In the genomic region with DNA sequence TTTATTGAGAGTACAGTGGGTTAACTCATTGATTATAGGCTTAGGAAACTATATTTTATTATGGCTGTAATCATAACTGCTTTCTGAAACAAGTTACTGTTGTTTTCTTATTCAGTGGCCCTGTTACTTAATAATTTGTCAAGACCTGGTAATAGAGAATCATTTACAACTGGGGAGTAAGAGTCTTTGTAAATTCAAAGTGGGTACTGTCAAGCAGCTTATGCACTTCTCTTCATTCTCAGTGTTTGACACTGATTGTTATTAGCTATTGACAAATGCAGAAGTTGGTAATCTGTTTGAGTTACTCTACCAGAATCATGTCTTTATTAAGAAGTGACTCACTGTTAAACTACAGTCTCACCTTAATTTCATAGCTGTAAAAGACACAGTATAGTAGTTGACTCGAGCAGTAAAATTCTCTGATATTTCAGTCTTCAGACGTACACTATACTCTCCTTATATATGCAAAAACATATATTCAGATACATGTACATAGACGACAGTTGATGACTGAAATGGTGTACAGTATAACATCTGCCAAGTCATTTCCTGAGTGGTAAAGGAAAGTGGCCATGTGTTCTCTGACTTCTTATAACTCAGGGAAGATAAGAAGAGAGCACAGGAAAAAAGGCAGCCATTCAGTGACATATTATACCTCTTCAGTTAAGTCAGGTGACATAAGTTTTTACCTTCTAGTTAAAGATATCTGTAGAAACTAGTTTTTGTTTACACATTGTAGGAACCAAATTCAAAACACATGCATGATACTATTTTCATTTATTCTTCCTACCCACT, we compare ENCODE assay signal across 1 cellular context.
A peak's percentile ranks its signal among the peaks of the same experiment; 100 is the strongest.
TF ChIP-seq lines count a peak whose summit lies in the region.

No MANE protein-coding gene starts in this region.

TF ChIP-seq in K562, 482 proteins besides CTCF, POLR2A, EP300 and RAD21 (continued from another document):
- TF ChIP-seq, protein P1, sequence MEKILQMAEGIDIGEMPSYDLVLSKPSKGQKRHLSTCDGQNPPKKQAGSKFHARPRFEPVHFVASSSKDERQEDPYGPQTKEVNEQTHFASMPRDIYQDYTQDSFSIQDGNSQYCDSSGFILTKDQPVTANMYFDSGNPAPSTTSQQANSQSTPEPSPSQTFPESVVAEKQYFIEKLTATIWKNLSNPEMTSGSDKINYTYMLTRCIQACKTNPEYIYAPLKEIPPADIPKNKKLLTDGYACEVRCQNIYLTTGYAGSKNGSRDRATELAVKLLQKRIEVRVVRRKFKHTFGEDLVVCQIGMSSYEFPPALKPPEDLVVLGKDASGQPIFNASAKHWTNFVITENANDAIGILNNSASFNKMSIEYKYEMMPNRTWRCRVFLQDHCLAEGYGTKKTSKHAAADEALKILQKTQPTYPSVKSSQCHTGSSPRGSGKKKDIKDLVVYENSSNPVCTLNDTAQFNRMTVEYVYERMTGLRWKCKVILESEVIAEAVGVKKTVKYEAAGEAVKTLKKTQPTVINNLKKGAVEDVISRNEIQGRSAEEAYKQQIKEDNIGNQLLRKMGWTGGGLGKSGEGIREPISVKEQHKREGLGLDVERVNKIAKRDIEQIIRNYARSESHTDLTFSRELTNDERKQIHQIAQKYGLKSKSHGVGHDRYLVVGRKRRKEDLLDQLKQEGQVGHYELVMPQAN (IDR thresholded peaks at IDR 0.05; ENCODE audit: borderline replicate concordance): no peak
- TF ChIP-seq NFE2L1 (tag; IDR thresholded peaks at IDR 0.05; ENCODE audit: borderline replicate concordance, low read depth) (no peak), MBD2 (IDR thresholded peaks at IDR 0.05; ENCODE audit: borderline replicate concordance, low read depth) (no peak), ZNF24 (IDR thresholded peaks at IDR 0.05) (no peak), ATF7 (IDR thresholded peaks at IDR 0.05) (peak; percentile 56), NCOA2 (IDR thresholded peaks at IDR 0.05; ENCODE audit: partially characterized antibody in 2 of 2) (peak in 1 of 2 experiments; percentile 46), RBFOX2 (IDR thresholded peaks at IDR 0.05; ENCODE audit: low read depth, low read length) (no peak), GTF2A2 (tag; IDR thresholded peaks at IDR 0.05) (no peak), ZNF408 (CRISPR knock-in tag; IDR thresholded peaks at IDR 0.05; ENCODE audit: low read depth) (no peak), NCOA4 (IDR thresholded peaks at IDR 0.05; ENCODE audit: partially characterized antibody) (no peak), SIRT6 (IDR thresholded peaks at IDR 0.05; ENCODE audit: low read depth, low read length) (no peak), YBX1 (IDR thresholded peaks at IDR 0.05) (no peak), JUN (IDR thresholded peaks at IDR 0.05; ENCODE audit: borderline replicate concordance, low read depth, low read length) (peak; percentile 11; the same call in 1 of the 2 replicates), JUN (CRISPR knock-in tag; IDR thresholded peaks at IDR 0.05; ENCODE audit: borderline replicate concordance) (no peak), RBM15 (IDR thresholded peaks at IDR 0.05; ENCODE audit: insufficient read depth, low read length) (no peak), NCOR1 (IDR thresholded peaks at IDR 0.05) (peak; percentile 50), MYC (IDR thresholded peaks at IDR 0.05; ENCODE audit: low read depth, low read length) (peak; percentile 85), MYC (CRISPR knock-in tag; IDR thresholded peaks at IDR 0.05; ENCODE audit: borderline replicate concordance, low read depth) (no peak), TRIM28 (IDR thresholded peaks at IDR 0.05) (peak; percentile 43; the same call in 1 of the 2 replicates), SMAD4 (CRISPR knock-in tag; conservative IDR thresholded peaks at IDR 0.05) (peak; percentile 57; the same call in 1 of the 2 replicates), CHCHD3 (CRISPR knock-in tag; IDR thresholded peaks at IDR 0.05) (0 out of 2 replicates have a peak, but pooled peaks have one; percentile 18), EP400 (IDR thresholded peaks at IDR 0.05) (peak; percentile 70), RAD51 (IDR thresholded peaks at IDR 0.05; ENCODE audit: borderline replicate concordance, low read depth) (peak; percentile 63), RNF2 (IDR thresholded peaks at IDR 0.05) (peak; percentile 62), TOE1 (IDR thresholded peaks at IDR 0.05; ENCODE audit: borderline replicate concordance) (peak; percentile 47; the same call in 1 of the 2 replicates), TOE1 (CRISPR knock-in tag; IDR thresholded peaks at IDR 0.05; ENCODE audit: borderline replicate concordance, low read depth) (no peak), NFE2 (IDR thresholded peaks at IDR 0.05; ENCODE audit: low read depth) (peak; percentile 95), TCFL5 (CRISPR knock-in tag; conservative IDR thresholded peaks at IDR 0.05) (no peak), MYBL2 (IDR thresholded peaks at IDR 0.05; ENCODE audit: low read depth) (0 out of 2 replicates have a peak, but pooled peaks have one; percentile 41), MYBL2 (CRISPR knock-in tag; IDR thresholded peaks at IDR 0.05; ENCODE audit: borderline replicate concordance) (no peak), ZBTB17 (CRISPR knock-in tag; IDR thresholded peaks at IDR 0.05) (peak; percentile 51; the same call in 1 of the 2 replicates), CC2D1A (IDR thresholded peaks at IDR 0.05) (0 out of 2 replicates have a peak, but pooled peaks have one; percentile 10), RBM25 (IDR thresholded peaks at IDR 0.05; ENCODE audit: low read depth, low read length, severe bottlenecking) (no peak), PHTF2 (CRISPR knock-in tag; IDR thresholded peaks at IDR 0.05) (no peak), TAL1 (IDR thresholded peaks at IDR 0.05) (no peak), MAFK (IDR thresholded peaks at IDR 0.05; ENCODE audit: low read length) (peak; percentile 74)
- TF ChIP-seq, protein P2, sequence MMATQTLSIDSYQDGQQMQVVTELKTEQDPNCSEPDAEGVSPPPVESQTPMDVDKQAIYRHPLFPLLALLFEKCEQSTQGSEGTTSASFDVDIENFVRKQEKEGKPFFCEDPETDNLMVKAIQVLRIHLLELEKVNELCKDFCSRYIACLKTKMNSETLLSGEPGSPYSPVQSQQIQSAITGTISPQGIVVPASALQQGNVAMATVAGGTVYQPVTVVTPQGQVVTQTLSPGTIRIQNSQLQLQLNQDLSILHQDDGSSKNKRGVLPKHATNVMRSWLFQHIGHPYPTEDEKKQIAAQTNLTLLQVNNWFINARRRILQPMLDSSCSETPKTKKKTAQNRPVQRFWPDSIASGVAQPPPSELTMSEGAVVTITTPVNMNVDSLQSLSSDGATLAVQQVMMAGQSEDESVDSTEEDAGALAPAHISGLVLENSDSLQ (IDR thresholded peaks at IDR 0.05): peak; percentile 67
- TF ChIP-seq, protein P3, sequence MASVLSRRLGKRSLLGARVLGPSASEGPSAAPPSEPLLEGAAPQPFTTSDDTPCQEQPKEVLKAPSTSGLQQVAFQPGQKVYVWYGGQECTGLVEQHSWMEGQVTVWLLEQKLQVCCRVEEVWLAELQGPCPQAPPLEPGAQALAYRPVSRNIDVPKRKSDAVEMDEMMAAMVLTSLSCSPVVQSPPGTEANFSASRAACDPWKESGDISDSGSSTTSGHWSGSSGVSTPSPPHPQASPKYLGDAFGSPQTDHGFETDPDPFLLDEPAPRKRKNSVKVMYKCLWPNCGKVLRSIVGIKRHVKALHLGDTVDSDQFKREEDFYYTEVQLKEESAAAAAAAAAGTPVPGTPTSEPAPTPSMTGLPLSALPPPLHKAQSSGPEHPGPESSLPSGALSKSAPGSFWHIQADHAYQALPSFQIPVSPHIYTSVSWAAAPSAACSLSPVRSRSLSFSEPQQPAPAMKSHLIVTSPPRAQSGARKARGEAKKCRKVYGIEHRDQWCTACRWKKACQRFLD (CRISPR knock-in tag; IDR thresholded peaks at IDR 0.05): peak; percentile 70; the same call in 1 of the 2 replicates
- TF ChIP-seq, protein P4, sequence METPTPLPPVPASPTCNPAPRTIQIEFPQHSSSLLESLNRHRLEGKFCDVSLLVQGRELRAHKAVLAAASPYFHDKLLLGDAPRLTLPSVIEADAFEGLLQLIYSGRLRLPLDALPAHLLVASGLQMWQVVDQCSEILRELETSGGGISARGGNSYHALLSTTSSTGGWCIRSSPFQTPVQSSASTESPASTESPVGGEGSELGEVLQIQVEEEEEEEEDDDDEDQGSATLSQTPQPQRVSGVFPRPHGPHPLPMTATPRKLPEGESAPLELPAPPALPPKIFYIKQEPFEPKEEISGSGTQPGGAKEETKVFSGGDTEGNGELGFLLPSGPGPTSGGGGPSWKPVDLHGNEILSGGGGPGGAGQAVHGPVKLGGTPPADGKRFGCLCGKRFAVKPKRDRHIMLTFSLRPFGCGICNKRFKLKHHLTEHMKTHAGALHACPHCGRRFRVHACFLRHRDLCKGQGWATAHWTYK (CRISPR knock-in tag; IDR thresholded peaks at IDR 0.05): peak; percentile 39; the same call in 1 of the 2 replicates
- TF ChIP-seq, protein P5, sequence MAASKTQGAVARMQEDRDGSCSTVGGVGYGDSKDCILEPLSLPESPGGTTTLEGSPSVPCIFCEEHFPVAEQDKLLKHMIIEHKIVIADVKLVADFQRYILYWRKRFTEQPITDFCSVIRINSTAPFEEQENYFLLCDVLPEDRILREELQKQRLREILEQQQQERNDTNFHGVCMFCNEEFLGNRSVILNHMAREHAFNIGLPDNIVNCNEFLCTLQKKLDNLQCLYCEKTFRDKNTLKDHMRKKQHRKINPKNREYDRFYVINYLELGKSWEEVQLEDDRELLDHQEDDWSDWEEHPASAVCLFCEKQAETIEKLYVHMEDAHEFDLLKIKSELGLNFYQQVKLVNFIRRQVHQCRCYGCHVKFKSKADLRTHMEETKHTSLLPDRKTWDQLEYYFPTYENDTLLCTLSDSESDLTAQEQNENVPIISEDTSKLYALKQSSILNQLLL (CRISPR knock-in tag; IDR thresholded peaks at IDR 0.05; ENCODE audit: borderline replicate concordance): no peak
- TF ChIP-seq, protein P6, sequence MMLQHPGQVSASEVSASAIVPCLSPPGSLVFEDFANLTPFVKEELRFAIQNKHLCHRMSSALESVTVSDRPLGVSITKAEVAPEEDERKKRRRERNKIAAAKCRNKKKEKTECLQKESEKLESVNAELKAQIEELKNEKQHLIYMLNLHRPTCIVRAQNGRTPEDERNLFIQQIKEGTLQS (IDR thresholded peaks at IDR 0.05): peak; percentile 46; the same call in 1 of the 2 replicates
- TF ChIP-seq, protein P6 (CRISPR knock-in tag; conservative IDR thresholded peaks at IDR 0.05): no peak
- TF ChIP-seq, protein P7, sequence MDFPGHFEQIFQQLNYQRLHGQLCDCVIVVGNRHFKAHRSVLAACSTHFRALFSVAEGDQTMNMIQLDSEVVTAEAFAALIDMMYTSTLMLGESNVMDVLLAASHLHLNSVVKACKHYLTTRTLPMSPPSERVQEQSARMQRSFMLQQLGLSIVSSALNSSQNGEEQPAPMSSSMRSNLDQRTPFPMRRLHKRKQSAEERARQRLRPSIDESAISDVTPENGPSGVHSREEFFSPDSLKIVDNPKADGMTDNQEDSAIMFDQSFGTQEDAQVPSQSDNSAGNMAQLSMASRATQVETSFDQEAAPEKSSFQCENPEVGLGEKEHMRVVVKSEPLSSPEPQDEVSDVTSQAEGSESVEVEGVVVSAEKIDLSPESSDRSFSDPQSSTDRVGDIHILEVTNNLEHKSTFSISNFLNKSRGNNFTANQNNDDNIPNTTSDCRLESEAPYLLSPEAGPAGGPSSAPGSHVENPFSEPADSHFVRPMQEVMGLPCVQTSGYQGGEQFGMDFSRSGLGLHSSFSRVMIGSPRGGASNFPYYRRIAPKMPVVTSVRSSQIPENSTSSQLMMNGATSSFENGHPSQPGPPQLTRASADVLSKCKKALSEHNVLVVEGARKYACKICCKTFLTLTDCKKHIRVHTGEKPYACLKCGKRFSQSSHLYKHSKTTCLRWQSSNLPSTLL (IDR thresholded peaks at IDR 0.05): no peak
- TF ChIP-seq, protein P8, sequence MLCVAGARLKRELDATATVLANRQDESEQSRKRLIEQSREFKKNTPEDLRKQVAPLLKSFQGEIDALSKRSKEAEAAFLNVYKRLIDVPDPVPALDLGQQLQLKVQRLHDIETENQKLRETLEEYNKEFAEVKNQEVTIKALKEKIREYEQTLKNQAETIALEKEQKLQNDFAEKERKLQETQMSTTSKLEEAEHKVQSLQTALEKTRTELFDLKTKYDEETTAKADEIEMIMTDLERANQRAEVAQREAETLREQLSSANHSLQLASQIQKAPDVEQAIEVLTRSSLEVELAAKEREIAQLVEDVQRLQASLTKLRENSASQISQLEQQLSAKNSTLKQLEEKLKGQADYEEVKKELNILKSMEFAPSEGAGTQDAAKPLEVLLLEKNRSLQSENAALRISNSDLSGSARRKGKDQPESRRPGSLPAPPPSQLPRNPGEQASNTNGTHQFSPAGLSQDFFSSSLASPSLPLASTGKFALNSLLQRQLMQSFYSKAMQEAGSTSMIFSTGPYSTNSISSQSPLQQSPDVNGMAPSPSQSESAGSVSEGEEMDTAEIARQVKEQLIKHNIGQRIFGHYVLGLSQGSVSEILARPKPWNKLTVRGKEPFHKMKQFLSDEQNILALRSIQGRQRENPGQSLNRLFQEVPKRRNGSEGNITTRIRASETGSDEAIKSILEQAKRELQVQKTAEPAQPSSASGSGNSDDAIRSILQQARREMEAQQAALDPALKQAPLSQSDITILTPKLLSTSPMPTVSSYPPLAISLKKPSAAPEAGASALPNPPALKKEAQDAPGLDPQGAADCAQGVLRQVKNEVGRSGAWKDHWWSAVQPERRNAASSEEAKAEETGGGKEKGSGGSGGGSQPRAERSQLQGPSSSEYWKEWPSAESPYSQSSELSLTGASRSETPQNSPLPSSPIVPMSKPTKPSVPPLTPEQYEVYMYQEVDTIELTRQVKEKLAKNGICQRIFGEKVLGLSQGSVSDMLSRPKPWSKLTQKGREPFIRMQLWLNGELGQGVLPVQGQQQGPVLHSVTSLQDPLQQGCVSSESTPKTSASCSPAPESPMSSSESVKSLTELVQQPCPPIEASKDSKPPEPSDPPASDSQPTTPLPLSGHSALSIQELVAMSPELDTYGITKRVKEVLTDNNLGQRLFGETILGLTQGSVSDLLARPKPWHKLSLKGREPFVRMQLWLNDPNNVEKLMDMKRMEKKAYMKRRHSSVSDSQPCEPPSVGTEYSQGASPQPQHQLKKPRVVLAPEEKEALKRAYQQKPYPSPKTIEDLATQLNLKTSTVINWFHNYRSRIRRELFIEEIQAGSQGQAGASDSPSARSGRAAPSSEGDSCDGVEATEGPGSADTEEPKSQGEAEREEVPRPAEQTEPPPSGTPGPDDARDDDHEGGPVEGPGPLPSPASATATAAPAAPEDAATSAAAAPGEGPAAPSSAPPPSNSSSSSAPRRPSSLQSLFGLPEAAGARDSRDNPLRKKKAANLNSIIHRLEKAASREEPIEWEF (CRISPR knock-in tag; IDR thresholded peaks at IDR 0.05): peak; percentile 72; the same call in 1 of the 2 replicates
- TF ChIP-seq, protein P9, sequence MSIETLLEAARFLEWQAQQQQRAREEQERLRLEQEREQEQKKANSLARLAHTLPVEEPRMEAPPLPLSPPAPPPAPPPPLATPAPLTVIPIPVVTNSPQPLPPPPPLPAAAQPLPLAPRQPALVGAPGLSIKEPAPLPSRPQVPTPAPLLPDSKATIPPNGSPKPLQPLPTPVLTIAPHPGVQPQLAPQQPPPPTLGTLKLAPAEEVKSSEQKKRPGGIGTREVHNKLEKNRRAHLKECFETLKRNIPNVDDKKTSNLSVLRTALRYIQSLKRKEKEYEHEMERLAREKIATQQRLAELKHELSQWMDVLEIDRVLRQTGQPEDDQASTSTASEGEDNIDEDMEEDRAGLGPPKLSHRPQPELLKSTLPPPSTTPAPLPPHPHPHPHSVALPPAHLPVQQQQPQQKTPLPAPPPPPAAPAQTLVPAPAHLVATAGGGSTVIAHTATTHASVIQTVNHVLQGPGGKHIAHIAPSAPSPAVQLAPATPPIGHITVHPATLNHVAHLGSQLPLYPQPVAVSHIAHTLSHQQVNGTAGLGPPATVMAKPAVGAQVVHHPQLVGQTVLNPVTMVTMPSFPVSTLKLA (conservative IDR thresholded peaks at IDR 0.05): peak; percentile 65 to 67
TF ChIP-seq in K562: peak in this region for 77.
